10 cellular contexts compared by ENCODE assay signal in genomic region chr6:152904678-152905077, GRCh38.
"Had no signal": no experiment of that assay in that cellular context is flagged by ENCODE, and none has a peak within 500 bp of the region (broad histone marks: within the 10 kb centered on the region; RNA-seq: fewer than 3 reads in every experiment).

No MANE protein-coding gene starts in this region.

- H3K27ac ChIP-seq: GM23248, HL-60, KMS-11 had no signal

- ATAC-seq: HCT116, HepG2 had no signal

- H3K4me3 Mint-ChIP-seq: HFFc6, IgD-negative memory B cell had no signal

- H3K9me3 ChIP-seq: HAP-1 had no signal

- H3K27ac Mint-ChIP-seq: HFFc6, IgD-negative memory B cell had no signal

- H3K9me3 Mint-ChIP-seq: HFFc6 had no signal

- H3K36me3 Mint-ChIP-seq: IgD-negative memory B cell had no signal

- H3K4me3 ChIP-seq: GM23248, HAP-1 had no signal

- DNase-seq: GM23248, H7, HFFc6, KBM-7 had no signal

- H3K36me3 ChIP-seq: HAP-1 had no signal

- H3K4me1 Mint-ChIP-seq: IgD-negative memory B cell had no signal
